1 cellular context compared by ENCODE assay signal in the genomic region with DNA sequence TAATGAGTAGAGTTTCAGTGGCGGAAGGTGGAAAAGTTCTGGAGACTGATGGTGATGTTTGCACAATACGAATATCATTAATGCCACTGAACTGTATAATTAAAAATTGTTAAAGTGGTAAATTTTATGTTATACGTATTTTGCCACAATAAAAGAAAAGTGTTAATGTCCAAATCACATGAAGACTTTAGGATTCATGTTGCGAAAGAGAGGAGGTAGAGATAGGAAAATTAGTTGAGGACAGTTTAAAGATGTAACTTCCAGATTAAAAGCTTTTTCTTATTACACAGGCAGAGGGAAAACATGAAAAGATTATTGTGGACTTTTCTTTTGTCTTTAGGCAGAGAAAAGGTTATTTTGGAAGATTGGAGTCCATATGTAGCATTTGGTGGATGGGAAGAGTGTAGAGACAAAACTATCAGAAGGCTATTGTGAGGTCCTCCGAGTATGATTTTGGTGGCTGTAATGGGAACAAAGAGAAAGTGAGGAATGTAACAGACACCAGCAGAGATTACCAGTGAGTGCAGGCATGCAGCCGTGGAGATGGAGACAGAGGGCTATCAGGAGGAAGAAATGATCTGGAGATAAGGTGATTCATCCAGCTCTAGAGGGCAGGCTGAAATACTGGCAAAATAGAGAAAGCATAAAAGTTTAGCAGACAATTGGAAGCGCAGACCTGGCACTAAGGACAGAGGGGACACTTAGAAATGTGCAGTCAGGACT.
TF ChIP-seq lines count a peak whose summit lies in the region.

No MANE protein-coding gene starts in this region.

TF ChIP-seq in IMR-90, 13 proteins besides CTCF, POLR2A, EP300 and RAD21:
- TF ChIP-seq BHLHE40 (IDR thresholded peaks at IDR 0.05; ENCODE audit: low read depth, low read length) (no peak), CEBPB (IDR thresholded peaks at IDR 0.05; ENCODE audit: low read depth, low read length) (peak; percentile 54), CHD1 (IDR thresholded peaks at IDR 0.05; ENCODE audit: low read depth, low read length) (no peak), NFE2L2 (IDR thresholded peaks at IDR 0.05; ENCODE audit: low read depth, low read length) (no peak)
- TF ChIP-seq, protein P1, sequence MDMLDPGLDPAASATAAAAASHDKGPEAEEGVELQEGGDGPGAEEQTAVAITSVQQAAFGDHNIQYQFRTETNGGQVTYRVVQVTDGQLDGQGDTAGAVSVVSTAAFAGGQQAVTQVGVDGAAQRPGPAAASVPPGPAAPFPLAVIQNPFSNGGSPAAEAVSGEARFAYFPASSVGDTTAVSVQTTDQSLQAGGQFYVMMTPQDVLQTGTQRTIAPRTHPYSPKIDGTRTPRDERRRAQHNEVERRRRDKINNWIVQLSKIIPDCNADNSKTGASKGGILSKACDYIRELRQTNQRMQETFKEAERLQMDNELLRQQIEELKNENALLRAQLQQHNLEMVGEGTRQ (IDR thresholded peaks at IDR 0.05; ENCODE audit: low read depth, low read length) = no peak
